11 cellular contexts compared by ENCODE assay signal in the genomic region with DNA sequence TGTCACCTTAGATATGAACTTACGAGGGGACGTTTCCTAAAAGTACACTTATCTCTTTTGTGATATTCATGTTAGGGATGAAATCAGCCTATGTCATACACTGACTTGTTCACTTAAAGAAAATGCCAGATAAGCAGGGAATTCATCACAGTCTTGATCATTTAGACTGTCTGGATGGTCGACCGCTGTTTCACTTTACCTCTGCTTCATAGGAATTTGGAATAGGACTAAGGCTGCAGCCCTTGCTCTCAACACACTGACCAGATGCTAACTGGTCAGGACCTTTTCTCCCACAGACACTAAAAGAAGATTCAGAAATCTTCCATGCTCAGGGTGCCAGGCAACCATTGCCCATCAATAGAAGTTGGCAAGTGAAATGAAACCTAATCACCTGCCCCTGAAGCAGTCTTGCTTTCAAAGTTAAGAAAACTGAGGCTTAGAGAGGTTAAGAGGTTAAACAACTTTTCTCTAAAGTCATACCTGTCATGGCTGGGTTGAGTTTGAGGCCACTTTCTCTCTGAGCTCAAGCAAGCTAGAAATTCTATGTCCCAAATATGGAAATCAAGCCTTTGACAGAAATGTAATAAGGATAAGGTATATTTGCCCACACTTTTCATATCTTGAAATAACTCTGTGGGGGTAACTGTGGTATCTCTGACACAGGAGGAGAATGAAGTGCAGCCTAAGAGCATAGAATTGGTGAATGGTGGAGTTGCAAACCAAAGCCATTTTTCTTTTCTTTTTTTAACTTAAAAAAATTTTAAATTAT.
DNase-seq lines count a peak whose midpoint lies in the region; ATAC-seq and TF ChIP-seq lines count a peak whose summit lies in the region.
"Had no signal": no experiment of that assay in that cellular context is flagged by ENCODE, and none has a peak within 500 bp of the region (broad histone marks: within the 10 kb centered on the region; RNA-seq: fewer than 3 reads in every experiment).

No MANE protein-coding gene starts in this region.

- CTCF ChIA-PET in activated CD4-positive, alpha-beta T cell treated with anti-CD3 and anti-CD28 coated beads, Interleukin-2, amount 10 ng/mL, durations not matched to agents 7 days and 5 days (lab: Charles Lee) = interaction anchor here (0.6 to 2.0 kb wide), 6 partner anchors 10 to 129 kb away, joined by 3 to 10 read pairs (median 4); no protein-coding TSS in a partner anchor

- POLR2A ChIA-PET in activated CD4-positive, alpha-beta T cell treated with anti-CD3 and anti-CD28 coated beads, Interleukin-2, amount 10 ng/mL, durations not matched to agents 7 days and 5 days (lab: Charles Lee) = no interaction called here

- H3K4me3 Mint-ChIP-seq in activated T-cell treated with anti-CD3 and anti-CD28 coated beads, Interleukin-2, amount 50 U/mL, for 4 hours = no peak overlapping the region
- no peak overlapping the region for H3K4me3 Mint-ChIP-seq in activated CD4-positive, alpha-beta T cell treated with anti-CD3 and anti-CD28 coated beads, Interleukin-2, amount 10 ng/mL, durations not matched to agents 7 days and 5 days
- H3K4me3 Mint-ChIP-seq: T-cell had no signal

- ATAC-seq in activated T-cell treated with anti-CD3 and anti-CD28 coated beads, Interleukin-2, amount 50 U/mL, for 4 hours = peak; percentile 18 to 43
- peak; percentile 26 for ATAC-seq in HG03064 (IDR thresholded peaks at IDR 0.05; ENCODE audit: low read depth, unreplicated experiment)

- peak overlapping the region; percentile 11 for H3K9ac ChIP-seq in adipocyte (ENCODE audit: low read length)

- H3K9me3 ChIP-seq in adipocyte (ENCODE audit: control insufficient read depth, low read length) (no peaks in the 10 kb centered on the region), tibial artery (no peaks in the 10 kb centered on the region)

- H3K4me3 ChIP-seq in adipocyte (ENCODE audit: low read length) (peak overlapping the region; percentile 36), tibial artery (no peak overlapping the region)

- H3K4me1 ChIP-seq in adipocyte (ENCODE audit: control insufficient read depth, insufficient read depth, low read length) (peaks cover 21% of the 10 kb centered on the region), tibial artery (peaks cover 6 to 14% (median 10%) of the 10 kb centered on the region in 4 donors)

- no peaks in the 10 kb centered on the region for H3K9me3 Mint-ChIP-seq in activated T-cell treated with anti-CD3 and anti-CD28 coated beads, Interleukin-2, amount 50 U/mL, for 4 hours
- H3K9me3 Mint-ChIP-seq in activated CD4-positive, alpha-beta T cell treated with anti-CD3 and anti-CD28 coated beads, Interleukin-2, amount 10 ng/mL, durations not matched to agents 7 days and 5 days = no peaks in the 10 kb centered on the region
- H3K9me3 Mint-ChIP-seq: T-cell had no signal

- H3K27me3 ChIP-seq in adipocyte (replicated peaks; ENCODE audit: control insufficient read depth, insufficient read depth, low read length) (no peaks in the 10 kb centered on the region), tibial artery (no peaks in the 10 kb centered on the region)

- no peak overlapping the region for H3K27ac Mint-ChIP-seq in activated CD4-positive, alpha-beta T cell treated with anti-CD3 and anti-CD28 coated beads, Interleukin-2, amount 10 ng/mL, durations not matched to agents 7 days and 5 days
- H3K27ac Mint-ChIP-seq: progenitor cell of endocrine pancreas, T-cell had no signal

- no peak for DNase-seq in activated T-cell treated with anti-CD3 and anti-CD28 coated beads, Interleukin-2, amount 50 U/mL, for 4 hours
- DNase-seq in activated T-cell treated with anti-CD3 and anti-CD28 coated beads, Interleukin-2, amount 50 U/mL, for 1 hour = no peak
- no peak for DNase-seq in adipocyte (ENCODE audit: low read depth)
- DNase-seq in tibial artery = no peak
- no peak for DNase-seq in NCI-H2171 treated with DMSO at 0.1 percent for 48 hours (lab: John Stamatoyannopoulos, UW)
- DNase-seq in activated CD4-positive, alpha-beta T cell treated with anti-CD3 and anti-CD28 coated beads, Interleukin-2, amount 10 ng/mL, durations not matched to agents 7 days and 5 days = no peak
- no peak for DNase-seq in amniotic stem cell (lab: John Stamatoyannopoulos, UW)
- DNase-seq: hypothalamus, T-cell had no signal

- no peaks in the 10 kb centered on the region for H3K27me3 Mint-ChIP-seq in activated T-cell treated with anti-CD3 and anti-CD28 coated beads, Interleukin-2, amount 50 U/mL, for 4 hours (ENCODE audit: low read depth)
- no peaks in the 10 kb centered on the region for H3K27me3 Mint-ChIP-seq in activated CD4-positive, alpha-beta T cell treated with anti-CD3 and anti-CD28 coated beads, Interleukin-2, amount 10 ng/mL, durations not matched to agents 7 days and 5 days
- H3K27me3 Mint-ChIP-seq: progenitor cell of endocrine pancreas, T-cell had no signal

- intact Hi-C loops in tibial artery (cut with DNase I; ENCODE audit: low total_unique reads) = no loop called here

- H3K27ac ChIP-seq in tibial artery = peak overlapping the region; percentile 19 to 42

- no peaks in the 10 kb centered on the region for H3K36me3 ChIP-seq in adipocyte (ENCODE audit: control insufficient read depth, insufficient read depth, low read length, severe bottlenecking)
- H3K36me3 ChIP-seq in tibial artery = no peaks in the 10 kb centered on the region

- TF ChIP-seq CTCF in tibial artery (IDR thresholded peaks at IDR 0.05) = no peak

- H3K4me1 Mint-ChIP-seq in activated T-cell treated with anti-CD3 and anti-CD28 coated beads, Interleukin-2, amount 50 U/mL, for 4 hours (ENCODE audit: low read depth) = peaks cover 18% of the 10 kb centered on the region
- H3K4me1 Mint-ChIP-seq in activated CD4-positive, alpha-beta T cell treated with anti-CD3 and anti-CD28 coated beads, Interleukin-2, amount 10 ng/mL, durations not matched to agents 7 days and 5 days = peaks cover 13% of the 10 kb centered on the region

- H3K36me3 Mint-ChIP-seq in activated T-cell treated with anti-CD3 and anti-CD28 coated beads, Interleukin-2, amount 50 U/mL, for 4 hours (ENCODE audit: insufficient read depth) = no peaks in the 10 kb centered on the region
- no peaks in the 10 kb centered on the region for H3K36me3 Mint-ChIP-seq in activated CD4-positive, alpha-beta T cell treated with anti-CD3 and anti-CD28 coated beads, Interleukin-2, amount 10 ng/mL, durations not matched to agents 7 days and 5 days (ENCODE audit: low read depth)
- H3K36me3 Mint-ChIP-seq: T-cell had no signal
